Comparison of ENCODE assay signal across 8 cellular contexts in the genomic region with DNA sequence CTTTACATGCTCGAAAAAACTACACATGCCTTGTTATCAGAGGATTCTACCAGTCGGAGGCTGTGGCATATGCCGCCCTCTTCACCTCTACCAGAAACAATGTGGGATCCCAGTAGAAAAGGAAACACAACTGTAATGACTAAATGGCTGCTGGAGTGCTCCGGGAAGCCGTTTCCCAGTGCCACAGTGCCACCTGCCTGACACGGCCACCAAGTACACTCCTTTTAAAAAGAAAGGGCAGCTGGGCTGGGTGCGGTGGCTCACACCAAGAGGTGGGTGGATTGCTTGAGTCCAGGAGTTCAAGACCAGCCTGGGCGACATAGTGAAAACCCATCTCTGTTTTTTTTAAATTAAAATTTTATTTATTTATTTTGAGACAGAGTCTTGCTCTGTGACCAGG.
DNase-seq lines count a peak whose midpoint lies in the region; ATAC-seq, FAIRE-seq and TF ChIP-seq lines count a peak whose summit lies in the region.

No MANE protein-coding gene starts in this region.

- peaks cover 2% of the 10 kb centered on the region for H3K27me3 Mint-ChIP-seq in T-helper 2 cell treated with Interferon-gamma antibody and Interleukin-4, amounts not matched to agents 5 μg/mL and 100 μg/mL, for 36 hours (ENCODE audit: low read depth)

- H3K9me3 Mint-ChIP-seq in T-helper 2 cell treated with Interferon-gamma antibody and Interleukin-4, amounts not matched to agents 5 μg/mL and 100 μg/mL, for 36 hours: no peaks in the 10 kb centered on the region

- H3K4me1 Mint-ChIP-seq in T-helper 2 cell treated with Interferon-gamma antibody and Interleukin-4, amounts not matched to agents 5 μg/mL and 100 μg/mL, for 36 hours (ENCODE audit: low read depth): peaks cover 8% of the 10 kb centered on the region

- ATAC-seq in HG03432 (IDR thresholded peaks at IDR 0.05; ENCODE audit: unreplicated experiment): no peak

- H3K27ac ChIP-seq in 22Rv1: 0 out of 2 replicates have a peak overlapping the region, but pooled peaks have one; percentile 23

- FAIRE-seq in G401.6 (lab: Jason Lieb, UNC): peak; percentile 83

- H3K36me3 Mint-ChIP-seq in T-helper 2 cell treated with Interferon-gamma antibody and Interleukin-4, amounts not matched to agents 5 μg/mL and 100 μg/mL, for 36 hours (ENCODE audit: low read depth): no peaks in the 10 kb centered on the region

- peak; percentile 82 for TF ChIP-seq CTCF in 22Rv1 (IDR thresholded peaks at IDR 0.05)
- TF ChIP-seq CTCF in fibroblast of the aortic adventitia (IDR thresholded peaks at IDR 0.05; ENCODE audit: insufficient read depth, low read length): peak; percentile 31

- H3K4me3 Mint-ChIP-seq in T-helper 2 cell treated with Interferon-gamma antibody and Interleukin-4, amounts not matched to agents 5 μg/mL and 100 μg/mL, for 36 hours: no peak overlapping the region

- H3K4me3 ChIP-seq in fibroblast of the aortic adventitia (ENCODE audit: low read depth, low read length): no peak overlapping the region

- H3K27ac Mint-ChIP-seq in T-helper 2 cell treated with Interferon-gamma antibody and Interleukin-4, amounts not matched to agents 5 μg/mL and 100 μg/mL, for 36 hours: no peak overlapping the region

- peak; percentile 75 for DNase-seq in NCI-H1694 (lab: John Stamatoyannopoulos, UW)
- peak; percentile 26 for DNase-seq in T-helper 2 cell treated with Interferon-gamma antibody and Interleukin-4, amounts not matched to agents 5 μg/mL and 100 μg/mL, for 36 hours (ENCODE audit: low spot score)
- DNase-seq in fibroblast of the aortic adventitia (ENCODE audit: low read depth): peak; percentile 33
- DNase-seq in pulmonary artery endothelial cell (ENCODE audit: low read depth, low spot score): peak; percentile 40
- no peak for DNase-seq in foreskin melanocyte
